In the genomic region with DNA sequence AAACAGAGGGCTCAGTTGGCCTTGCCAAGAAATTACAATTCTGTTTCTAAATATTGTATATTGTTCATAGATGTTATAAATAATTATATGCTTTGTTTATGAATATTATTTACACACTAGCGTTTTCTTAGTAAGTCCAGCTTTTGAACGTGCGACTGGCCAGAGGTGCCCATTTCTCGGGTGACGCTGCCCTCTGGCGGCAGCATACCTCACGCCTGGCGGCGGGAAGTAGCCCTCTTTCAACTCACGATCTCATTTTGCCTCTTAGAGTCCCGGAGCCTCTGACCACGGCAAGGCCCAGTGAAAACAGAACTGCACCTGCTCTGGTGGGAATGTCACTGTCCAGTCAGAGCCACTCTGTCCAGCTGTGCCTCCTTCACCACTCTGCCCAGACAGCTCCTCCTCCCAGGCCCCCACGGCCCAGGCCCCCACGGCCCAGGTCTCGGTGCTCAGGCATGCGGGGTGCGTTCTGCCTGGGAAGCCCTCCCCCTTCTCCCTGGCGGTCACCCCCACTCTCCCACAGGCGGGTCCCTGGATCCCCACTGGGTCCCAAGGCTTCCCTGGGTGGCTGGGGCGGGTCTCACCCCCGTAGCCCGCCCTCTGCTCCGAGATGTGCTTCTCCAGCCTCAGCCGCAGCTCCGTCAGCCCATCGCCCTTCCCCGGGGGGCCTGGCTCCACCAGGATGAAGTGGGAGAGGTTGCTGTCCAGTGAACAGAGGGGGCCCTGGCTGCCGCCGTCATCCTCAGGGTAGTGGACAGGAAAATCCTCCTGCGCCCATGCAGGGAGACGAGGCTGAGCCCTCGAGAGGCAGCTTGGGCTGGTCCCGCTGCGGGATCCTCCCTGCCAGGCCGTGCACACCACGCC, we compare ENCODE assay signal across 7 cellular contexts. TPM values are rescaled to one million over a fixed set of nuclear protein-coding genes. Genes with fewer than 3 reads are reported as not detected.
DNase-seq lines count a peak whose midpoint lies in the region; ATAC-seq, FAIRE-seq and TF ChIP-seq lines count a peak whose summit lies in the region.

No MANE protein-coding gene starts in this region.

- ATAC-seq in GM18909 (IDR thresholded peaks at IDR 0.05; ENCODE audit: poor library complexity, unreplicated experiment) = no peak

- no peaks in the 10 kb centered on the region for H3K36me3 Mint-ChIP-seq in MCF 10A (ENCODE audit: insufficient read depth, unreplicated experiment)
- no peaks in the 10 kb centered on the region for H3K36me3 Mint-ChIP-seq in immature natural killer cell

- H3K4me3 Mint-ChIP-seq in MCF 10A (ENCODE audit: unreplicated experiment) (no peak overlapping the region), immature natural killer cell (peak overlapping the region in 1 of 5 donors; percentile 18)

- H3K9me3 Mint-ChIP-seq in MCF 10A (ENCODE audit: unreplicated experiment) = no peaks in the 10 kb centered on the region
- H3K9me3 Mint-ChIP-seq in immature natural killer cell = no peaks in the 10 kb centered on the region

- DNase-seq in GM06990 (ENCODE audit: extremely low read depth, insufficient read length) = peak; percentile 73
- DNase-seq in NB4 (ENCODE audit: low read depth) = peak; percentile 83
- DNase-seq in MCF 10A (ENCODE audit: unreplicated experiment) = peak; percentile 74
- peak; percentile 63 to 70 (median 69) for DNase-seq in immature natural killer cell
- peak; percentile 35 for DNase-seq in smooth muscle cell of the brain vasculature (ENCODE audit: low read depth, low spot score)

- TF ChIP-seq POLR2A in NB4 (IDR thresholded peaks at IDR 0.05; ENCODE audit: extremely low read depth, insufficient read length) = no peak

- CTCF ChIA-PET in MCF 10A (lab: Yijun Ruan, JAX) = interaction anchor here (0.5 to 7.5 kb wide), 57 partner anchors 8 to 1046 kb away, joined by 3 to 240 read pairs (median 4); partner anchors contain the start of genes C11orf21, CD81, TSPAN32 and TSSC4

- H3K4me1 Mint-ChIP-seq in MCF 10A (ENCODE audit: insufficient read depth, unreplicated experiment) (no peaks in the 10 kb centered on the region), immature natural killer cell (peaks cover 0 to 4% of the 10 kb centered on the region in 2 donors)

- H3K4me3 ChIP-seq in GM06990 (replicated peaks; ENCODE audit: low read depth, low read length) (no peak overlapping the region), NB4 (ENCODE audit: low read depth, low read length) (no peak overlapping the region)

- intact Hi-C loops in MCF 10A (cut with micrococcal nuclease) = loop anchor here (1.0 kb wide), 4 partner anchors 20 to 254 kb away; partner anchors contain the start of gene TSSC4

- H3K27ac Mint-ChIP-seq in MCF 10A (ENCODE audit: low read depth, unreplicated experiment) (no peak overlapping the region), immature natural killer cell (peak overlapping the region in 1 of 6 donors; percentile 31)

- peak; percentile 63 for FAIRE-seq in TTC549 (lab: Jason Lieb, UNC)

- no peaks in the 10 kb centered on the region; the same call in 1 of the 2 replicates for H3K27me3 ChIP-seq in GM06990 (replicated peaks; ENCODE audit: control insufficient read depth, insufficient read depth, low read length)

- H3K27me3 Mint-ChIP-seq in MCF 10A (ENCODE audit: insufficient read depth, unreplicated experiment) (no peaks in the 10 kb centered on the region), immature natural killer cell (ENCODE audit: low read depth in 3 of 3) (peaks cover 0 to 1% (median 0%) of the 10 kb centered on the region in 3 donors)

- POLR2A ChIA-PET in MCF 10A (lab: Yijun Ruan, JAX) = interaction anchor here (0.7 to 2.7 kb wide), 4 partner anchors 19 to 460 kb away, joined by 3 to 14 read pairs (median 6); partner anchors contain the start of gene TSSC4

- H3K36me3 ChIP-seq in GM06990 (ENCODE audit: control insufficient read depth, insufficient read depth, low read length) = no peaks in the 10 kb centered on the region

- BruUV-seq in MCF 10A (replicated peaks; lab: Mats Ljungman, UMichigan) = no TSS peak

- TF ChIP-seq CTCF in GM06990 (IDR thresholded peaks at IDR 0.05; ENCODE audit: insufficient read depth, low read length, poor library complexity, severe bottlenecking) (peak; percentile 82), NB4 (IDR thresholded peaks at IDR 0.05; ENCODE audit: low read depth, low read length) (peak; percentile 89), MCF 10A (IDR thresholded peaks at IDR 0.05; ENCODE audit: unreplicated experiment) (peak; percentile 75)

RNA-seq across cellular contexts. Expression of gene TSSC4, which starts 19.3 kb away (rescaled TPM):
- total RNA-seq in MCF 10A (2022) = 69.9 and 70.3 TPM in 2 replicates
- 100 to 1,000 TPM in 2 of 3 donors, 10 to 100 TPM in 1; 87.7 to 111 (median 108) TPM for polyA plus RNA-seq in immature natural killer cell

RNA-seq across cellular contexts. Expression of gene TRPM5, which starts 24.4 kb away (rescaled TPM):
- not detected in 2 replicates for total RNA-seq in MCF 10A (2022)
- not detected for polyA plus RNA-seq in immature natural killer cell

RNA-seq across cellular contexts. Expression of gene KCNQ1, which starts 24.9 kb away (rescaled TPM):
- total RNA-seq in MCF 10A (2022) = not detected in 2 replicates
- polyA plus RNA-seq in immature natural killer cell = 1 to 10 TPM in 1 of 3 donors, under 1 TPM in 2; 0.13 to 1.1 (median 0.73) TPM

RNA-seq across cellular contexts. Expression of gene CD81, which starts 42.8 kb away (rescaled TPM):
- total RNA-seq in MCF 10A (2022) = 183 and 187 TPM in 2 replicates
- 10 to 100 TPM; 33.1 to 56.9 (median 49.7) TPM for polyA plus RNA-seq in immature natural killer cell
